In genomic region chr18:59029663-59030421, GRCh38 we compare ENCODE assay signal across 22 cellular contexts.
DNase-seq lines count a peak whose midpoint lies in the region; ATAC-seq lines count a peak whose summit lies in the region.
"Had no signal": no experiment of that assay in that cellular context is flagged by ENCODE, and none has a peak within 500 bp of the region (broad histone marks: within the 10 kb centered on the region; RNA-seq: fewer than 3 reads in every experiment).

No MANE protein-coding gene starts in this region.

- peaks cover 30 to 39% (median 31%) of the 10 kb centered on the region in 3 donors for H3K4me1 ChIP-seq in skeletal muscle tissue (ENCODE audit: control insufficient read depth in 3 of 3, insufficient read depth in 3 of 3, low read length in 3 of 3)
- H3K4me1 ChIP-seq: esophagus muscularis mucosa had no signal

- no peaks in the 10 kb centered on the region for H3K36me3 Mint-ChIP-seq in activated CD4-positive, alpha-beta memory T cell treated with anti-CD3 and anti-CD28 coated beads, Interleukin-2, amount 10 ng/mL, durations not matched to agents 7 days and 5 days (ENCODE audit: low read depth)
- H3K36me3 Mint-ChIP-seq in activated T-helper 1 cell treated with anti-CD3 and anti-CD28 coated beads, Interleukin-12 subunit alpha, Interleukin-12 subunit beta, Interleukin-2, Interleukin-4 antibody, amounts not matched to agents 30 ng/mL and 10 ng/mL and 1 ng/mL, durations not matched to agents 14 hours and 24 hours and 36 hours (ENCODE audit: low read depth), result no peaks in the 10 kb centered on the region
- H3K36me3 Mint-ChIP-seq: mesothelial cell of epicardium had no signal

- CTCF ChIA-PET in activated CD4-positive, alpha-beta memory T cell treated with anti-CD3 and anti-CD28 coated beads, Interleukin-2, amount 10 ng/mL, durations not matched to agents 7 days and 5 days (lab: Charles Lee), result no interaction called here

- no peak overlapping the region for H3K27ac Mint-ChIP-seq in activated CD4-positive, alpha-beta memory T cell treated with anti-CD3 and anti-CD28 coated beads, Interleukin-2, amount 10 ng/mL, durations not matched to agents 7 days and 5 days
- H3K27ac Mint-ChIP-seq in activated T-helper 1 cell treated with anti-CD3 and anti-CD28 coated beads, Interleukin-12 subunit alpha, Interleukin-12 subunit beta, Interleukin-2, Interleukin-4 antibody, amounts not matched to agents 30 ng/mL and 10 ng/mL and 1 ng/mL, durations not matched to agents 14 hours and 24 hours and 36 hours, result no peak overlapping the region
- H3K27ac Mint-ChIP-seq: B cell, mesothelial cell of epicardium had no signal

- H3K4me3 ChIP-seq in skeletal muscle tissue (ENCODE audit: low read length in 3 of 3), result peak overlapping the region in 1 of 3 donors; percentile 21
- H3K4me3 ChIP-seq: ascending aorta, esophagus muscularis mucosa, heart right ventricle, thyroid gland had no signal

- no peaks in the 10 kb centered on the region for H3K36me3 ChIP-seq in skeletal muscle tissue (ENCODE audit: control insufficient read depth in 3 of 3, insufficient read depth in 3 of 3, low read length in 3 of 3)
- H3K36me3 ChIP-seq: ascending aorta, esophagus muscularis mucosa, heart right ventricle, thyroid gland had no signal

- intact Hi-C loops in activated T-helper 1 cell treated with anti-CD3 and anti-CD28 coated beads, Interleukin-12 subunit alpha, Interleukin-12 subunit beta, Interleukin-2, Interleukin-4 antibody, amounts not matched to agents 30 ng/mL and 10 ng/mL and 1 ng/mL, durations not matched to agents 14 hours and 24 hours and 36 hours (cut with micrococcal nuclease), result no loop called here

- no peak overlapping the region for H3K4me3 Mint-ChIP-seq in activated CD4-positive, alpha-beta memory T cell treated with anti-CD3 and anti-CD28 coated beads, Interleukin-2, amount 10 ng/mL, durations not matched to agents 7 days and 5 days
- no peak overlapping the region for H3K4me3 Mint-ChIP-seq in activated T-helper 1 cell treated with anti-CD3 and anti-CD28 coated beads, Interleukin-12 subunit alpha, Interleukin-12 subunit beta, Interleukin-2, Interleukin-4 antibody, amounts not matched to agents 30 ng/mL and 10 ng/mL and 1 ng/mL, durations not matched to agents 14 hours and 24 hours and 36 hours
- H3K4me3 Mint-ChIP-seq: B cell, mesothelial cell of epicardium had no signal

- ATAC-seq in HG03045 (IDR thresholded peaks at IDR 0.05; ENCODE audit: unreplicated experiment), result no peak
- ATAC-seq: heart right ventricle, SK-N-SH treated with all-trans-retinoic acid at 6 μM for 48 hours had no signal

- no peaks in the 10 kb centered on the region for H3K9me3 Mint-ChIP-seq in activated CD4-positive, alpha-beta memory T cell treated with anti-CD3 and anti-CD28 coated beads, Interleukin-2, amount 10 ng/mL, durations not matched to agents 7 days and 5 days
- H3K9me3 Mint-ChIP-seq in activated T-helper 1 cell treated with anti-CD3 and anti-CD28 coated beads, Interleukin-12 subunit alpha, Interleukin-12 subunit beta, Interleukin-2, Interleukin-4 antibody, amounts not matched to agents 30 ng/mL and 10 ng/mL and 1 ng/mL, durations not matched to agents 14 hours and 24 hours and 36 hours, result no peaks in the 10 kb centered on the region
- H3K9me3 Mint-ChIP-seq: mesothelial cell of epicardium had no signal

- H3K9me3 ChIP-seq in skeletal muscle tissue (ENCODE audit: control insufficient read depth in 3 of 3, low read length in 3 of 3), result no peaks in the 10 kb centered on the region
- H3K9me3 ChIP-seq: ascending aorta, esophagus muscularis mucosa, thyroid gland had no signal

- H3K9ac ChIP-seq in skeletal muscle tissue (ENCODE audit: low read depth in 1 of 3, low read length in 3 of 3), result peak overlapping the region in 2 of 3 donors; percentile 36 to 50
- H3K9ac ChIP-seq: KMS-11, parathyroid adenoma had no signal

- peak overlapping the region; percentile 80 for H3K27ac ChIP-seq in cingulate gyrus (ENCODE audit: low read depth, low read length)
- H3K27ac ChIP-seq in skeletal muscle tissue (ENCODE audit: low read depth, low read length), result peak overlapping the region; percentile 93
- H3K27ac ChIP-seq: ascending aorta, esophagus muscularis mucosa, heart right ventricle, KMS-11, parathyroid adenoma, thyroid gland had no signal

- peaks cover 3% of the 10 kb centered on the region for H3K27me3 Mint-ChIP-seq in activated CD4-positive, alpha-beta memory T cell treated with anti-CD3 and anti-CD28 coated beads, Interleukin-2, amount 10 ng/mL, durations not matched to agents 7 days and 5 days
- peaks cover 2% of the 10 kb centered on the region for H3K27me3 Mint-ChIP-seq in activated T-helper 1 cell treated with anti-CD3 and anti-CD28 coated beads, Interleukin-12 subunit alpha, Interleukin-12 subunit beta, Interleukin-2, Interleukin-4 antibody, amounts not matched to agents 30 ng/mL and 10 ng/mL and 1 ng/mL, durations not matched to agents 14 hours and 24 hours and 36 hours (ENCODE audit: insufficient read depth)
- H3K27me3 Mint-ChIP-seq: B cell had no signal

- DNase-seq in NCI-H2227 treated with DMSO at 0.1 percent for 48 hours (lab: John Stamatoyannopoulos, UW) (peak; percentile 30), midbrain (lab: John Stamatoyannopoulos, UW) (peak; percentile 72), NCI-H187 treated with DMSO at 0.1 percent for 48 hours (lab: John Stamatoyannopoulos, UW) (no peak)
- no peak for DNase-seq in activated CD4-positive, alpha-beta memory T cell treated with anti-CD3 and anti-CD28 coated beads, Interleukin-2, amount 10 ng/mL, durations not matched to agents 7 days and 5 days
- no peak for DNase-seq in activated T-helper 1 cell treated with anti-CD3 and anti-CD28 coated beads, Interleukin-12 subunit alpha, Interleukin-12 subunit beta, Interleukin-2, Interleukin-4 antibody, amounts not matched to agents 30 ng/mL and 10 ng/mL and 1 ng/mL, durations not matched to agents 14 hours and 24 hours and 36 hours (ENCODE audit: low spot score)
- DNase-seq: activated CD4-positive, alpha-beta T cell treated with anti-CD3 and anti-CD28 coated beads for 4 hours; activated CD8-positive, alpha-beta memory T cell treated with anti-CD3 and anti-CD28 coated beads, Interleukin-2, amount 50 U/mL, for 4 hours; H7; heart right ventricle; NCI-H1092 treated with DMSO at 0.1 percent for 48 hours; NCI-H774; thyroid gland had no signal

- POLR2A ChIA-PET in activated CD4-positive, alpha-beta memory T cell treated with anti-CD3 and anti-CD28 coated beads, Interleukin-2, amount 10 ng/mL, durations not matched to agents 7 days and 5 days (lab: Charles Lee), result no interaction called here

- no peaks in the 10 kb centered on the region for H3K4me1 Mint-ChIP-seq in activated CD4-positive, alpha-beta memory T cell treated with anti-CD3 and anti-CD28 coated beads, Interleukin-2, amount 10 ng/mL, durations not matched to agents 7 days and 5 days
- no peaks in the 10 kb centered on the region for H3K4me1 Mint-ChIP-seq in activated T-helper 1 cell treated with anti-CD3 and anti-CD28 coated beads, Interleukin-12 subunit alpha, Interleukin-12 subunit beta, Interleukin-2, Interleukin-4 antibody, amounts not matched to agents 30 ng/mL and 10 ng/mL and 1 ng/mL, durations not matched to agents 14 hours and 24 hours and 36 hours (ENCODE audit: low read depth)

- no peaks in the 10 kb centered on the region for H3K27me3 ChIP-seq in skeletal muscle tissue (ENCODE audit: control insufficient read depth in 3 of 3, insufficient read depth in 3 of 3, low read length in 3 of 3)
- H3K27me3 ChIP-seq: ascending aorta, esophagus muscularis mucosa, heart right ventricle, thyroid gland had no signal

Comparison
In these comparisons a context has a peak if more than half of its experiments do, and no peak if none do; other contexts are left out.
1. DNase-seq: peak in NCI-H2227 treated with DMSO at 0.1 percent for 48 hours (single experiment) and midbrain (single experiment); none in activated CD4-positive, alpha-beta memory T cell treated with anti-CD3 and anti-CD28 coated beads, Interleukin-2, amount 10 ng/mL, durations not matched to agents 7 days and 5 days (single experiment), activated T-helper 1 cell treated with anti-CD3 and anti-CD28 coated beads, Interleukin-12 subunit alpha, Interleukin-12 subunit beta, Interleukin-2, Interleukin-4 antibody, amounts not matched to agents 30 ng/mL and 10 ng/mL and 1 ng/mL, durations not matched to agents 14 hours and 24 hours and 36 hours (single experiment) and NCI-H187 treated with DMSO at 0.1 percent for 48 hours (single experiment).